ENCODE assay signal across 18 cellular contexts in the genomic region with DNA sequence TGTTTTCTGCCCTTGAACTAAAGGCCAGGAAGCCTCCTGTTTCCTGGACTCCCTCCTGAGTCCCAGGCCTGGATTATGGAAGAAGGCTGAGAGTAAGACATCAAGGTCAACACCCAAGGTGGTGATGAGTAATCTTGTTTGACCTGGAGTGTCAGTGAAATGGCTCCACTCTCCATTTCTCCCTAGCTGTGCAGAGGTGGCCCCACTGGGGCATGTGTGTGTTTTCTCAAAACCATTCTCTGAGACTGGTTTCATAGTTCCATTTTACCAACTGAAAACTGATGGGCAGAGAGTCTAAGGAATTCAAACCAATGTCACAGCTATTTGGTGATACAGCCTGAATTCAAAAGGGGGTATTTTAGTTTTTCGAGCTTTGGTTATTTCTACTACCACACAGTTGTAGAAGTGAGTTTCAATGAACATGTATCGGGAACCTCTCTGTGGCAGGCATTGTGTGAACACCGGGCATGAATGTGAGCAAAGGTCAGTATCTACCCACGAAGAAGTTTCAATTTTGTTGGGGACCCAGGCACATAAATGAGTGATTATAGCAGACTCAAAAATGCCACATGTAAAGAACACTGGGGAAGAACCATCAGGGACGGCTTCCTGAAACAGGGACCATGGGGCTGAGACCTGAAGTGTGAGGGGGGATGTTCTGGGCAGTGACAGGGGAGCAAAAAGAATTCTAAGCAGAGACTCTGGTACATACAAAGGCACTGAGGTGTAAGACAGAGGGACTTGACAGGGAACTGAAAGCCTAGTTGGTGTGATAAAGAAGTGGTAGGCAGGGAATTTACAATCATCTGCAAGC.
"Had no signal": no experiment of that assay in that cellular context is flagged by ENCODE, and none has a peak within 500 bp of the region (broad histone marks: within the 10 kb centered on the region; RNA-seq: fewer than 3 reads in every experiment).

No MANE protein-coding gene starts in this region.

- H3K36me3 Mint-ChIP-seq: activated naive CD8-positive, alpha-beta T cell; natural killer cell had no signal

- DNase-seq: activated B cell treated with CpG ODN at 0.5 μM for 24 hours; activated CD4-positive, alpha-beta T cell treated with anti-CD3 and anti-CD28 coated beads for 48 hours; activated CD8-positive, alpha-beta memory T cell treated with anti-CD3 and anti-CD28 coated beads, Interleukin-2, amount 50 U/mL, for 48 hours; activated gamma-delta T cell treated with Interleukin-2 at 50 U/mL for 16 hours; activated T-cell treated with anti-CD3 and anti-CD28 coated beads, Interleukin-2, amount 50 U/mL, for 72 hours; amniotic stem cell; colonic mucosa; effector CD8-positive, alpha-beta T cell; foreskin fibroblast; hippocampal formation; mesenchymal stem cell; natural killer cell; psoas muscle; stimulated activated naive CD8-positive, alpha-beta T cell treated with anti-CD3 and anti-CD28 coated beads, Interleukin-15, amount 100 ng/mL, for 72 hours; T-helper 2 cell; upper lobe of right lung had no signal

- H3K4me1 Mint-ChIP-seq: activated B cell treated with CpG ODN at 0.5 μM for 24 hours; stimulated activated naive CD8-positive, alpha-beta T cell treated with anti-CD3 and anti-CD28 coated beads, Interleukin-15, amount 100 ng/mL, for 72 hours had no signal

- H3K27me3 Mint-ChIP-seq: activated B cell treated with CpG ODN at 0.5 μM for 24 hours; activated naive CD8-positive, alpha-beta T cell; stimulated activated naive CD8-positive, alpha-beta T cell treated with anti-CD3 and anti-CD28 coated beads, Interleukin-15, amount 100 ng/mL, for 72 hours had no signal

- ATAC-seq: activated T-cell treated with anti-CD3 and anti-CD28 coated beads, Interleukin-2, amount 50 U/mL, for 72 hours; natural killer cell; psoas muscle; sciatic nerve; stimulated activated naive CD8-positive, alpha-beta T cell treated with anti-CD3 and anti-CD28 coated beads, Interleukin-15, amount 100 ng/mL, for 72 hours; upper lobe of right lung had no signal

- H3K27ac Mint-ChIP-seq: activated B cell treated with CpG ODN at 0.5 μM for 24 hours; activated naive CD8-positive, alpha-beta T cell; activated T-cell treated with anti-CD3 and anti-CD28 coated beads, Interleukin-2, amount 50 U/mL, for 72 hours; natural killer cell; stimulated activated naive CD8-positive, alpha-beta T cell treated with anti-CD3 and anti-CD28 coated beads, Interleukin-15, amount 100 ng/mL, for 72 hours had no signal

- H3K4me3 Mint-ChIP-seq: activated B cell treated with CpG ODN at 0.5 μM for 24 hours; activated naive CD8-positive, alpha-beta T cell; activated T-cell treated with anti-CD3 and anti-CD28 coated beads, Interleukin-2, amount 50 U/mL, for 72 hours; natural killer cell; stimulated activated naive CD8-positive, alpha-beta T cell treated with anti-CD3 and anti-CD28 coated beads, Interleukin-15, amount 100 ng/mL, for 72 hours had no signal
